9 cellular contexts compared by ENCODE assay signal in genomic region chr1:224894915-224895314, GRCh38. TPM values are rescaled to one million over a fixed set of nuclear protein-coding genes. Genes with fewer than 3 reads are reported as not detected.
DNase-seq lines count a peak whose midpoint lies in the region; ATAC-seq, FAIRE-seq and TF ChIP-seq lines count a peak whose summit lies in the region.
"Had no signal": no experiment of that assay in that cellular context is flagged by ENCODE, and none has a peak within 500 bp of the region (broad histone marks: within the 10 kb centered on the region; RNA-seq: fewer than 3 reads in every experiment).

No MANE protein-coding gene starts in this region.

- H3K36me3 ChIP-seq in BE2C (no peaks in the 10 kb centered on the region), HEK293 (ENCODE audit: control insufficient read depth in 2 of 2, insufficient read depth in 1 of 2, low read length in 2 of 2) (no peaks in the 10 kb centered on the region), small intestine (ENCODE audit: control insufficient read depth in 2 of 2, insufficient read depth in 2 of 2, low read length in 2 of 2) (no peaks in the 10 kb centered on the region)

- TF ChIP-seq CTCF in BE2C (IDR thresholded peaks at IDR 0.05; ENCODE audit: low read depth, low read length) (peak; percentile 36; the same call in 1 of the 2 replicates), HEK293 (tag by site-specific recombination; IDR thresholded peaks at IDR 0.05) (peak; percentile 38; the same call in 1 of the 2 replicates)

- CTCF ChIA-PET in HEK293 (lab: Yijun Ruan, JAX) = interaction anchor here (0.6 to 6.9 kb wide), 35 partner anchors 8 to 561 kb away, joined by 3 to 84 read pairs (median 4); no protein-coding TSS in a partner anchor

- H3K4me1 ChIP-seq in BE2C (no peaks in the 10 kb centered on the region; the same call in none of the 2 replicates), HEK293 (ENCODE audit: control insufficient read depth, insufficient read depth, low read length) (no peaks in the 10 kb centered on the region), small intestine (ENCODE audit: control insufficient read depth in 2 of 2, insufficient read depth in 1 of 2, low read depth in 1 of 2, low read length in 1 of 2) (no peaks in the 10 kb centered on the region)

- H3K27me3 ChIP-seq in BE2C (no peaks in the 10 kb centered on the region), small intestine (ENCODE audit: control insufficient read depth in 2 of 2, insufficient read depth in 2 of 2, low read length in 2 of 2) (no peaks in the 10 kb centered on the region)

- no peak overlapping the region for H3K4me3 ChIP-seq in BE2C (ENCODE audit: low read depth, low read length)
- H3K4me3 ChIP-seq in HEK293 (ENCODE audit: low read depth, low read length) = no peak overlapping the region
- H3K4me3 ChIP-seq in small intestine (ENCODE audit: low read depth in 1 of 2, low read length in 2 of 2) = no peak overlapping the region

- POLR2A ChIA-PET in HEK293 (lab: Yijun Ruan, JAX) = no interaction called here

- H3K9me3 ChIP-seq in BE2C (no peaks in the 10 kb centered on the region), HEK293 (ENCODE audit: control insufficient read depth, insufficient read depth, low read depth, low read length) (peaks cover 6% of the 10 kb centered on the region), small intestine (ENCODE audit: control insufficient read depth, low read depth) (no peaks in the 10 kb centered on the region)

- H3K27ac ChIP-seq in HEK293 (ENCODE audit: extremely low read depth, low read depth, low read length) = no peak overlapping the region
- H3K27ac ChIP-seq in small intestine (ENCODE audit: low read depth in 1 of 2, low read length in 1 of 2) = no peak overlapping the region

- DNase-seq in BE2C (no peak), SKM-1 (lab: John Stamatoyannopoulos, UW; ENCODE audit: unreplicated experiment) (peak; percentile 35), iPS-NIHi7 (ENCODE audit: extremely low spot score) (peak; percentile 74), small intestine (no peak), ureter (ENCODE audit: low spot score) (no peak)
- no peak for DNase-seq in stimulated activated naive CD8-positive, alpha-beta T cell treated with anti-CD3 and anti-CD28 coated beads, Interleukin-15, Interleukin-2, amounts not matched to agents 100 U/mL and 50 U/mL, for 24 hours
- DNase-seq: activated T-cell treated with anti-CD3 and anti-CD28 coated beads, Interleukin-2, amount 50 U/mL, for 4 hours had no signal

- WGBS in small intestine, 3 donors = 16 to 32% (median 29%) methylated on average over 3 of the region's 3 CpGs

- ATAC-seq in HG03025 (IDR thresholded peaks at IDR 0.05; ENCODE audit: low FRiP score, unreplicated experiment) = no peak
- no peak for ATAC-seq in stimulated activated naive CD8-positive, alpha-beta T cell treated with anti-CD3 and anti-CD28 coated beads, Interleukin-15, Interleukin-2, amounts not matched to agents 100 U/mL and 50 U/mL, for 24 hours
- ATAC-seq: activated T-cell treated with anti-CD3 and anti-CD28 coated beads, Interleukin-2, amount 50 U/mL, for 4 hours had no signal

- FAIRE-seq in small intestine (lab: Jason Lieb, UNC) = no peak

TF ChIP-seq in HEK293, 187 proteins besides CTCF, POLR2A, EP300 and RAD21:
- TF ChIP-seq ZSCAN30 (tag by site-specific recombination; IDR thresholded peaks at IDR 0.05) = 0 out of 2 replicates have a peak, but pooled peaks have one; percentile 31
- TF ChIP-seq ZNF223 (tag by site-specific recombination; IDR thresholded peaks at IDR 0.05) = no peak
- 0 out of 2 replicates have a peak, but pooled peaks have one; percentile 38 for TF ChIP-seq YY2 (tag by site-specific recombination; IDR thresholded peaks at IDR 0.05)
- peak; percentile 27; the same call in 1 of the 2 replicates for TF ChIP-seq YY1 (tag by site-specific recombination; IDR thresholded peaks at IDR 0.05)
- TF ChIP-seq ZNF513 (tag by site-specific recombination; IDR thresholded peaks at IDR 0.05) = peak; percentile 44; the same call in 1 of the 2 replicates
- no peak for TF ChIP-seq WT1 (tag by site-specific recombination; IDR thresholded peaks at IDR 0.05)

RNA-seq across cellular contexts. Expression of gene DNAH14, which starts 34.6 kb away (rescaled TPM):
- polyA plus RNA-seq in BE2C (2012; ENCODE audit: insufficient read depth, insufficient read length, low read depth) = 9.7 TPM
- polyA plus RNA-seq in small intestine = 1 to 10 TPM in 2 of 3 donors, not detected in 1; 1.4 to 3.9 TPM
- 27.5 TPM for total RNA-seq in ureter

Comparison
In these comparisons a context has a peak if more than half of its experiments do, and no peak if none do; other contexts are left out.
1. DNase-seq: peak in SKM-1 (single experiment) and iPS-NIHi7 (single experiment); none in BE2C (single experiment), small intestine (single experiment), ureter (single experiment) and stimulated activated naive CD8-positive, alpha-beta T cell treated with anti-CD3 and anti-CD28 coated beads, Interleukin-15, Interleukin-2, amounts not matched to agents 100 U/mL and 50 U/mL, for 24 hours (single experiment).